Comparison of ENCODE assay signal across 8 cellular contexts in genomic region chr1:165597883-165598675, GRCh38. TPM values are rescaled to one million over a fixed set of nuclear protein-coding genes. Genes with fewer than 3 reads are reported as not detected.
DNase-seq lines count a peak whose midpoint lies in the region; ATAC-seq and TF ChIP-seq lines count a peak whose summit lies in the region.

No MANE protein-coding gene starts in this region.

- H3F3A ChIP-seq in Loucy (ENCODE audit: low read depth) = no peaks in the 10 kb centered on the region
- H3F3A ChIP-seq in neural cell (ENCODE audit: insufficient read depth, low read length, poor library complexity, severe bottlenecking) = peaks cover 3% of the 10 kb centered on the region

- TF ChIP-seq RAD21 in neural cell (conservative IDR thresholded peaks at IDR 0.05) = peak; percentile 17

- H3K4me1 Mint-ChIP-seq in stimulated activated naive CD8-positive, alpha-beta T cell treated with anti-CD3 and anti-CD28 coated beads, Interleukin-15, amount 100 ng/mL, for 72 hours = peaks cover 39% of the 10 kb centered on the region

- no peaks in the 10 kb centered on the region for H3K9me2 ChIP-seq in Loucy (replicated peaks; ENCODE audit: low read depth, low read length)
- no peaks in the 10 kb centered on the region for H3K9me2 ChIP-seq in neural cell (ENCODE audit: insufficient read depth, low read length)

- no peak for TF ChIP-seq CTCF in Loucy (conservative IDR thresholded peaks at IDR 0.05; ENCODE audit: low read length)
- no peak for TF ChIP-seq CTCF in RWPE2 (IDR thresholded peaks at IDR 0.05; ENCODE audit: poor library complexity, severe bottlenecking)
- no peak for TF ChIP-seq CTCF in foreskin fibroblast (IDR thresholded peaks at IDR 0.05; ENCODE audit: low read depth, low read length)
- TF ChIP-seq CTCF in neural cell (IDR thresholded peaks at IDR 0.05; ENCODE audit: poor library complexity, severe bottlenecking) = no peak

- peak overlapping the region; percentile 95 for H3K4me2 ChIP-seq in Loucy (ENCODE audit: low read depth, low read length, poor library complexity, severe bottlenecking)
- H3K4me2 ChIP-seq in neural cell (ENCODE audit: low read length) = peak overlapping the region; percentile 71

- H3K27me3 Mint-ChIP-seq in stimulated activated naive CD8-positive, alpha-beta T cell treated with anti-CD3 and anti-CD28 coated beads, Interleukin-15, amount 100 ng/mL, for 72 hours = peaks cover 36% of the 10 kb centered on the region

- peak; percentile 96 for DNase-seq in ELF-1 (ENCODE audit: low read depth, low spot score)
- peak; percentile 91 for DNase-seq in H7
- peak; percentile 97 for DNase-seq in RWPE2 (ENCODE audit: low spot score)
- peak; percentile 87 for DNase-seq in activated gamma-delta T cell treated with Interleukin-2 at 50 U/mL for 16 hours
- peak; percentile 99 for DNase-seq in foreskin fibroblast
- DNase-seq in stimulated activated naive CD8-positive, alpha-beta T cell treated with anti-CD3 and anti-CD28 coated beads, Interleukin-15, amount 100 ng/mL, for 72 hours = peak; percentile 86 to 96

- no peaks in the 10 kb centered on the region for H3K27me3 ChIP-seq in H7 (ENCODE audit: control insufficient read depth, insufficient read depth, low read length)
- H3K27me3 ChIP-seq in Loucy (ENCODE audit: insufficient read depth, low read length, poor library complexity, severe bottlenecking) = peaks cover 12% of the 10 kb centered on the region
- no peaks in the 10 kb centered on the region for H3K27me3 ChIP-seq in RWPE2 (ENCODE audit: insufficient read depth, poor library complexity, severe bottlenecking)
- H3K27me3 ChIP-seq in neural cell (ENCODE audit: insufficient read depth, low read depth, low read length) = no peaks in the 10 kb centered on the region

- peak; percentile 39 for TF ChIP-seq EP300 in neural cell (conservative IDR thresholded peaks at IDR 0.05; ENCODE audit: poor library complexity, severe bottlenecking)

- H3K9ac ChIP-seq in Loucy (ENCODE audit: low read depth, low read length, poor library complexity, severe bottlenecking) (peak overlapping the region; percentile 79), neural cell (ENCODE audit: low read length) (peak overlapping the region; percentile 52)

- peak overlapping the region; percentile 77 to 95 for H3K27ac Mint-ChIP-seq in stimulated activated naive CD8-positive, alpha-beta T cell treated with anti-CD3 and anti-CD28 coated beads, Interleukin-15, amount 100 ng/mL, for 72 hours

- H3K4me1 ChIP-seq in Loucy (ENCODE audit: insufficient read depth, low read length, poor library complexity, severe bottlenecking) (peaks cover 25% of the 10 kb centered on the region), RWPE2 (ENCODE audit: insufficient read depth, poor library complexity, severe bottlenecking) (peaks cover 9% of the 10 kb centered on the region)

- H3K4me3 ChIP-seq in H7 (ENCODE audit: insufficient read depth, low read depth, low read length) = peak overlapping the region; percentile 81
- H3K4me3 ChIP-seq in Loucy (ENCODE audit: low read length, poor library complexity, severe bottlenecking) = peak overlapping the region; percentile 91
- peak overlapping the region; percentile 45 for H3K4me3 ChIP-seq in RWPE2 (ENCODE audit: severe bottlenecking)
- H3K4me3 ChIP-seq in foreskin fibroblast (ENCODE audit: low read depth in 1 of 2, low read length in 2 of 2) = peak overlapping the region; percentile 46 to 70
- peak overlapping the region; percentile 67 for H3K4me3 ChIP-seq in neural cell (ENCODE audit: low read length)

- no peaks in the 10 kb centered on the region for H3K79me2 ChIP-seq in Loucy (ENCODE audit: insufficient read depth, low read length)
- H3K79me2 ChIP-seq in neural cell (replicated peaks; ENCODE audit: insufficient read depth, low read length) = no peaks in the 10 kb centered on the region

- H3K27ac ChIP-seq in RWPE2 (ENCODE audit: poor library complexity, severe bottlenecking) (peak overlapping the region; percentile 70), neural cell (ENCODE audit: low read length) (no peak overlapping the region)

- no peaks in the 10 kb centered on the region for H3K36me3 ChIP-seq in H7 (replicated peaks; ENCODE audit: control insufficient read depth, insufficient read depth, low read length)
- H3K36me3 ChIP-seq in Loucy (ENCODE audit: insufficient read depth, low read length) = no peaks in the 10 kb centered on the region
- no peaks in the 10 kb centered on the region for H3K36me3 ChIP-seq in RWPE2 (ENCODE audit: low read depth)
- H3K36me3 ChIP-seq in neural cell (ENCODE audit: insufficient read depth, low read length) = no peaks in the 10 kb centered on the region

- no peaks in the 10 kb centered on the region for H4K20me1 ChIP-seq in Loucy (ENCODE audit: insufficient read depth, low read length, poor library complexity, severe bottlenecking)
- H4K20me1 ChIP-seq in neural cell (ENCODE audit: insufficient read depth) = no peaks in the 10 kb centered on the region

- H2AFZ ChIP-seq in Loucy (ENCODE audit: low read length) (peak overlapping the region; percentile 99), neural cell (ENCODE audit: low read depth, low read length) (no peak overlapping the region)

- H3K9me3 ChIP-seq in Loucy (ENCODE audit: insufficient read depth, low read depth, low read length) = no peaks in the 10 kb centered on the region
- H3K9me3 ChIP-seq in RWPE2 (ENCODE audit: severe bottlenecking) = no peaks in the 10 kb centered on the region
- H3K9me3 ChIP-seq in neural cell (ENCODE audit: low read length) = no peaks in the 10 kb centered on the region

- ATAC-seq in RWPE2 (ENCODE audit: low read depth) = peak; percentile 97
- peak; percentile 98 for ATAC-seq in stimulated activated naive CD8-positive, alpha-beta T cell treated with anti-CD3 and anti-CD28 coated beads, Interleukin-15, amount 100 ng/mL, for 72 hours

- no peaks in the 10 kb centered on the region for H3K9me3 Mint-ChIP-seq in stimulated activated naive CD8-positive, alpha-beta T cell treated with anti-CD3 and anti-CD28 coated beads, Interleukin-15, amount 100 ng/mL, for 72 hours

- H3K4me3 Mint-ChIP-seq in stimulated activated naive CD8-positive, alpha-beta T cell treated with anti-CD3 and anti-CD28 coated beads, Interleukin-15, amount 100 ng/mL, for 72 hours = peak overlapping the region; percentile 89 to 97

TF ChIP-seq in neural cell, 6 proteins besides CTCF, POLR2A, EP300 and RAD21:
- TF ChIP-seq SMC3 (conservative IDR thresholded peaks at IDR 0.05; ENCODE audit: poor library complexity) (peak; percentile 56), TAF1 (IDR thresholded peaks at IDR 0.05; ENCODE audit: low read depth) (no peak), MXI1 (conservative IDR thresholded peaks at IDR 0.05; ENCODE audit: poor library complexity, severe bottlenecking) (peak; percentile 84)

RNA-seq across cellular contexts. Expression of gene MGST3, which starts 33.0 kb away (rescaled TPM):
- 235 and 280 TPM in 2 replicates for total RNA-seq in H7 (2014; rRNA removed; shearing (Covaris generic))
- 213 and 219 TPM in 2 replicates for polyA plus RNA-seq in neural cell
- 65.7 and 66.3 TPM in 2 replicates for polyA minus RNA-seq in neural cell

RNA-seq across cellular contexts. Expression of gene LRRC52, which starts 54.3 kb away (rescaled TPM):
- total RNA-seq in H7 (2014; rRNA removed; shearing (Covaris generic)) = not detected in 2 replicates
- not detected in 2 replicates for polyA plus RNA-seq in neural cell
- polyA minus RNA-seq in neural cell = not detected in 2 replicates
